Comparison of ENCODE assay signal across 14 cellular contexts in the genomic region with DNA sequence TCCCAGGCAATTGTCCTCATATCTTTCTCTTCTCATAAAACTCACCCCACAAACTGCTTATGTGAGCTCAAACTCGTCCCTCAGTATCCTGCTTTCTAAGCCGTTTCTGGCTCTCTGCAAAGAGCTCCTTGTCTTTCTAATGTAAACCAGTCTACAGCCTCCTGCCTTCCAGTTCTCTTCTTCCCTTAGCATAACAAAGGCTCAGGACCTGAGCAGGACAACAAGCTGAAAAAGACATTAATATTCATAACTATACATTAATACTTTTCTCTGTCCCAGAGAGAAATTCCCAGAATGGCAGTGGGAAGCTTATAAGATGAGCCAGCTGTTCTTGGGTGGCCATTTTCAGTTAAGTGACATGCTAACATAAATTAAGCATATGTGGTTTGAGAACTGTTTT.
"Had no signal": no experiment of that assay in that cellular context is flagged by ENCODE, and none has a peak within 500 bp of the region (broad histone marks: within the 10 kb centered on the region; RNA-seq: fewer than 3 reads in every experiment).

No MANE protein-coding gene starts in this region.

- DNase-seq: activated CD4-positive, alpha-beta memory T cell treated with anti-CD3 and anti-CD28 coated beads for 36 hours; activated CD4-positive, alpha-beta T cell treated with anti-CD3 and anti-CD28 coated beads for 1 hour; activated effector memory CD4-positive, alpha-beta T cell treated with anti-CD3 and anti-CD28 coated beads, Interleukin-2, amount 50 U/mL, for 16 hours; activated T-cell treated with anti-CD3 and anti-CD28 coated beads, Interleukin-2, amount 50 U/mL, for 4 hours; amygdala; brain microvascular endothelial cell; naive B cell; sigmoid colon; stimulated activated CD4-positive, alpha-beta T cell treated with anti-CD3 and anti-CD28 coated beads, Interleukin-2, amount 100 ng/mL, for 24 hours; stimulated activated naive CD4-positive, alpha-beta T cell; substantia nigra; trophoblast cell had no signal

- H3K36me3 ChIP-seq: brain microvascular endothelial cell, sigmoid colon had no signal

- H3K9me3 ChIP-seq: sigmoid colon had no signal

- ATAC-seq: activated naive CD4-positive, alpha-beta T cell treated with anti-CD3 and anti-CD28 coated beads, Interleukin-2, amount 50 U/mL, for 72 hours; activated T-cell treated with anti-CD3 and anti-CD28 coated beads, Interleukin-2, amount 50 U/mL, for 4 hours had no signal

- H3K27me3 ChIP-seq: brain microvascular endothelial cell had no signal

- H3K4me3 ChIP-seq: lung, sigmoid colon had no signal

- H3K27ac ChIP-seq: brain microvascular endothelial cell, sigmoid colon had no signal
